ENCODE assay signal across 29 cellular contexts in genomic region chr12:1822699-1823098, GRCh38. TPM values are rescaled to one million over a fixed set of nuclear protein-coding genes. Genes with fewer than 3 reads are reported as not detected.
"Had no signal": no experiment of that assay in that cellular context is flagged by ENCODE, and none has a peak within 500 bp of the region (broad histone marks: within the 10 kb centered on the region; RNA-seq: fewer than 3 reads in every experiment).

No MANE protein-coding gene starts in this region.

- H3K4me2 ChIP-seq: smooth muscle cell had no signal

- H3K4me3 Mint-ChIP-seq: effector memory CD8-positive, alpha-beta T cell; naive thymus-derived CD8-positive, alpha-beta T cell; stimulated activated naive CD8-positive, alpha-beta T cell treated with anti-CD3 and anti-CD28 coated beads, Interleukin-15, amount 100 ng/mL, for 72 hours had no signal

- H3K27ac Mint-ChIP-seq: effector memory CD8-positive, alpha-beta T cell; naive thymus-derived CD8-positive, alpha-beta T cell; progenitor cell of endocrine pancreas had no signal

- H2AFZ ChIP-seq: parathyroid adenoma had no signal

- H3K36me3 ChIP-seq: esophagus squamous epithelium, thyroid gland, vagina had no signal

- H3K9me3 Mint-ChIP-seq: effector memory CD8-positive, alpha-beta T cell; naive thymus-derived CD8-positive, alpha-beta T cell; stimulated activated naive CD8-positive, alpha-beta T cell treated with anti-CD3 and anti-CD28 coated beads, Interleukin-15, amount 100 ng/mL, for 72 hours had no signal

- H3K4me3 ChIP-seq: coronary artery, esophagus squamous epithelium, smooth muscle cell, thyroid gland, vagina had no signal

- H3K36me3 Mint-ChIP-seq: naive thymus-derived CD8-positive, alpha-beta T cell had no signal

- H3K27ac ChIP-seq: coronary artery, esophagus squamous epithelium, parathyroid adenoma, thyroid gland, vagina had no signal

- H3K4me1 ChIP-seq: thyroid gland, vagina had no signal

- ATAC-seq: effector memory CD8-positive, alpha-beta T cell; naive thymus-derived CD8-positive, alpha-beta T cell; sciatic nerve; stimulated activated naive CD8-positive, alpha-beta T cell treated with anti-CD3 and anti-CD28 coated beads, Interleukin-15, amount 100 ng/mL, for 72 hours had no signal

- H3K9me3 ChIP-seq: esophagus squamous epithelium, thyroid gland, vagina had no signal

- H3K27me3 ChIP-seq: thyroid gland, vagina had no signal

- DNase-seq: dermis blood vessel endothelial cell; effector memory CD8-positive, alpha-beta T cell; erythroblast; esophagus squamous epithelium; foreskin melanocyte; mesendoderm; midbrain; naive thymus-derived CD8-positive, alpha-beta T cell; stimulated activated CD4-positive, alpha-beta T cell treated with anti-CD3 and anti-CD28 coated beads, Interleukin-12 subunit alpha, Interleukin-12 subunit beta, amount 100 ng/mL, for 4 hours; stimulated activated CD4-positive, alpha-beta T cell treated with anti-CD3 and anti-CD28 coated beads, Interleukin-1b, Interleukin-23, amount 100 ng/mL, for 48 hours; stimulated activated CD4-positive, alpha-beta T cell treated with anti-CD3 and anti-CD28 coated beads, Interleukin-4, amount 100 ng/mL, for 1 hour; stimulated activated CD8-positive, alpha-beta memory T cell treated with anti-CD3 and anti-CD28 coated beads, Interleukin-4, amount 100 ng/mL, for 48 hours; stimulated activated naive CD4-positive, alpha-beta T cell; stimulated activated naive CD8-positive, alpha-beta T cell treated with anti-CD3 and anti-CD28 coated beads, Interleukin-15, amount 100 ng/mL, for 72 hours; thyroid gland; trophoblast cell had no signal

- H3K9ac ChIP-seq: parathyroid adenoma had no signal

- H3K79me2 ChIP-seq: parathyroid adenoma had no signal

- FAIRE-seq: endometrium, keratinocyte had no signal

RNA-seq across cellular contexts. Expression of gene LRTM2, which starts 2.3 kb away (rescaled TPM):
- total RNA-seq: dermis blood vessel endothelial cell, esophagus squamous epithelium, liver, lung microvascular endothelial cell, osteoblast, sciatic nerve, smooth muscle cell, subcutaneous adipose tissue, thyroid gland, ureter, vagina had no signal
- polyA plus RNA-seq: keratinocyte; liver; naive thymus-derived CD8-positive, alpha-beta T cell; smooth muscle cell had no signal
